In genomic region chr1:16011936-16012589, GRCh38 we compare ENCODE assay signal across 12 cellular contexts. TPM values are rescaled to one million over a fixed set of nuclear protein-coding genes. Genes with fewer than 3 reads are reported as not detected.
DNase-seq lines count a peak whose midpoint lies in the region; ATAC-seq and TF ChIP-seq lines count a peak whose summit lies in the region.
"Had no signal": no experiment of that assay in that cellular context is flagged by ENCODE, and none has a peak within 500 bp of the region (broad histone marks: within the 10 kb centered on the region; RNA-seq: fewer than 3 reads in every experiment).

No MANE protein-coding gene starts in this region.

- TF ChIP-seq CTCF in WTC11 (IDR thresholded peaks at IDR 0.05) (no peak), sigmoid colon (IDR thresholded peaks at IDR 0.05) (no peak)

- H3K27ac ChIP-seq in GM23248, result no peak overlapping the region
- H3K27ac ChIP-seq in iPS DF 6.9 (ENCODE audit: low read length), result no peak overlapping the region
- H3K27ac ChIP-seq in sigmoid colon, result peak overlapping the region; percentile 92 to 94 (median 94)
- H3K27ac ChIP-seq: WERI-Rb-1 had no signal

- no peaks in the 10 kb centered on the region for H3K9me3 ChIP-seq in GM23248 (ENCODE audit: low read depth)
- H3K9me3 ChIP-seq in iPS DF 6.9 (ENCODE audit: control insufficient read depth, insufficient read depth, low read length), result no peaks in the 10 kb centered on the region
- H3K9me3 ChIP-seq in sigmoid colon, result no peaks in the 10 kb centered on the region
- H3K9me3 ChIP-seq: Caco-2 had no signal

- H3K36me3 ChIP-seq in GM23248 (ENCODE audit: low read depth), result no peaks in the 10 kb centered on the region
- no peaks in the 10 kb centered on the region for H3K36me3 ChIP-seq in iPS DF 6.9 (ENCODE audit: control insufficient read depth, insufficient read depth, low read length)
- no peaks in the 10 kb centered on the region for H3K36me3 ChIP-seq in sigmoid colon
- H3K36me3 ChIP-seq: WERI-Rb-1 had no signal

- H3F3A ChIP-seq in GM23248 (ENCODE audit: insufficient read depth), result peaks cover 14% of the 10 kb centered on the region

- peaks cover 44% of the 10 kb centered on the region for H3K4me1 Mint-ChIP-seq in WTC11

- no peaks in the 10 kb centered on the region for H3K36me3 Mint-ChIP-seq in WTC11

- H2AFZ ChIP-seq in GM23248, result peak overlapping the region; percentile 63

- TF ChIP-seq POLR2A in sigmoid colon (IDR thresholded peaks at IDR 0.05), result no peak

- H3K4me3 ChIP-seq in GM23248 (no peak overlapping the region), iPS DF 6.9 (ENCODE audit: low read length) (peak overlapping the region; percentile 23; the same call in 1 of the 2 replicates), sigmoid colon (no peak overlapping the region)

- no peak overlapping the region for H3K4me2 ChIP-seq in GM23248 (ENCODE audit: unreplicated experiment)

- POLR2A ChIA-PET in WTC11 (lab: Charles Lee), result no interaction called here

- no peaks in the 10 kb centered on the region for H3K27me3 Mint-ChIP-seq in WTC11 (ENCODE audit: low read depth)

- H3K9ac ChIP-seq in GM23248, result peak overlapping the region; percentile 72

- peak overlapping the region; percentile 56 for H3K4me3 Mint-ChIP-seq in WTC11

- H3K27me3 ChIP-seq in GM23248 (replicated peaks; ENCODE audit: insufficient read depth), result no peaks in the 10 kb centered on the region
- no peaks in the 10 kb centered on the region for H3K27me3 ChIP-seq in iPS DF 6.9 (ENCODE audit: control insufficient read depth, insufficient read depth, low read length)
- H3K27me3 ChIP-seq in sigmoid colon, result no peaks in the 10 kb centered on the region

- peaks cover 33% of the 10 kb centered on the region for H3K4me1 ChIP-seq in GM23248 (ENCODE audit: insufficient read depth)
- peaks cover 9% of the 10 kb centered on the region for H3K4me1 ChIP-seq in iPS DF 6.9 (ENCODE audit: control insufficient read depth, insufficient read depth, low read length)
- peaks cover 0 to 54% (median 43%) of the 10 kb centered on the region in 4 donors for H3K4me1 ChIP-seq in sigmoid colon
- H3K4me1 ChIP-seq: Caco-2 had no signal

- no peaks in the 10 kb centered on the region for H3K9me2 ChIP-seq in GM23248 (ENCODE audit: insufficient read depth)

- intact Hi-C loops in sigmoid colon (cut with DNase I), result no loop called here

- 88 to 91% methylated on average over 10 to 11 of the region's 11 CpGs for WGBS in GM23248 (ENCODE audit: low coverage in 1 of 2, low lambda C conversion rate in 2 of 2, missing lambda C conversion rate in 2 of 2), 2 experiments
- no CpG with 5 or more reads among the region's 11 CpGs for WGBS in iPS DF 6.9 (ENCODE audit: insufficient coverage, insufficient read length)
- WGBS in sigmoid colon, 2 donors, result 90 to 95% methylated on average over 11 of the region's 11 CpGs

- DNase-seq in GM23248 (no peak), WTC11 (ENCODE audit: low spot score) (no peak), iPS DF 6.9 (ENCODE audit: low read depth, low spot score) (no peak), sigmoid colon (no peak), SIG-M5 (lab: John Stamatoyannopoulos, UW) (no peak)
- DNase-seq in activated CD8-positive, alpha-beta memory T cell treated with anti-CD3 and anti-CD28 coated beads, Interleukin-2, amount 50 U/mL, for 48 hours, result no peak
- DNase-seq: Caco-2, WERI-Rb-1 had no signal

- no peaks in the 10 kb centered on the region for H3K79me2 ChIP-seq in GM23248 (ENCODE audit: insufficient read depth)

- ATAC-seq in WTC11, result no peak
- no peak for ATAC-seq in GM21529 (IDR thresholded peaks at IDR 0.05; ENCODE audit: unreplicated experiment)
- ATAC-seq in HG02763 (IDR thresholded peaks at IDR 0.05; ENCODE audit: unreplicated experiment), result no peak

- H4K20me1 ChIP-seq in GM23248 (ENCODE audit: insufficient read depth), result no peaks in the 10 kb centered on the region

- CTCF ChIA-PET in WTC11 (lab: Charles Lee), result interaction anchor here (0.9 to 4.1 kb wide), 8 partner anchors 14 to 70 kb away, joined by 3 to 20 read pairs (median 3); partner anchors contain the start of gene ZBTB17

- no peak for TF ChIP-seq EP300 in sigmoid colon (IDR thresholded peaks at IDR 0.05)

- in situ Hi-C loops in GM23248 (cut with MboI), result no loop called here

- no peaks in the 10 kb centered on the region for H3K9me3 Mint-ChIP-seq in WTC11

- peak overlapping the region; percentile 84 for H3K27ac Mint-ChIP-seq in WTC11

TF ChIP-seq in WTC11, 78 proteins besides CTCF, POLR2A, EP300 and RAD21 (continues in another document):
- TF ChIP-seq HMGA2 (CRISPR knock-in tag; IDR thresholded peaks at IDR 0.05), result no peak
- TF ChIP-seq MYBL2 (CRISPR knock-in tag; IDR thresholded peaks at IDR 0.05), result no peak
- TF ChIP-seq ZSCAN18 (CRISPR knock-in tag; IDR thresholded peaks at IDR 0.05), result no peak
- TF ChIP-seq JAZF1 (CRISPR knock-in tag; IDR thresholded peaks at IDR 0.05), result no peak
- no peak for TF ChIP-seq ATF1 (CRISPR knock-in tag; IDR thresholded peaks at IDR 0.05)
- no peak for TF ChIP-seq ZBTB21 (CRISPR knock-in tag; IDR thresholded peaks at IDR 0.05; ENCODE audit: borderline replicate concordance)
- TF ChIP-seq RELA (CRISPR knock-in tag; IDR thresholded peaks at IDR 0.05; ENCODE audit: borderline replicate concordance), result no peak
- TF ChIP-seq OVOL2 (CRISPR knock-in tag; IDR thresholded peaks at IDR 0.05; ENCODE audit: borderline replicate concordance), result no peak
- no peak for TF ChIP-seq USF2 (CRISPR knock-in tag; IDR thresholded peaks at IDR 0.05)
- no peak for TF ChIP-seq TP53 (CRISPR knock-in tag; IDR thresholded peaks at IDR 0.05)
- no peak for TF ChIP-seq ZMAT4 (CRISPR knock-in tag; IDR thresholded peaks at IDR 0.05)
- no peak for TF ChIP-seq ZNF512 (CRISPR knock-in tag; IDR thresholded peaks at IDR 0.05; ENCODE audit: borderline replicate concordance)

RNA-seq across cellular contexts. Expression of gene HSPB7, which starts 5.8 kb away (rescaled TPM):
- 22.9 and 35.7 TPM in 2 replicates for total RNA-seq in GM23248 (2014; rRNA removed; shearing (Covaris generic))
- 111 and 113 TPM in 2 replicates for polyA plus RNA-seq in GM23248 (2016; fragmentation: Nextera tagmentation; extraction: Ambion mirVana)
- total RNA-seq in WTC11 (2021), result 0.11 to 0.23 TPM (median 0.21 TPM) in 3 replicates
- total RNA-seq in sigmoid colon, result 100 to 1,000 TPM in 2 of 4 donors, 10 to 100 TPM in 2; 44.4 to 224 (median 86.3) TPM
- 10 to 100 TPM in 1 of 3 donors, 1 to 10 TPM in 2; 6.7 to 22.7 (median 7.2) TPM for polyA plus RNA-seq in sigmoid colon
- total RNA-seq: Caco-2, dermis blood vessel endothelial cell had no signal
- polyA plus RNA-seq: neural cell had no signal

RNA-seq across cellular contexts. Expression of gene SRARP, which starts 8.0 kb away (rescaled TPM):
- not detected in 2 replicates for total RNA-seq in GM23248 (2014; rRNA removed; shearing (Covaris generic))
- polyA plus RNA-seq in GM23248 (2016; fragmentation: Nextera tagmentation; extraction: Ambion mirVana) (not detected in 2 replicates), sigmoid colon (under 1 TPM in 1 of 3 donors, not detected in 2; under 0.01 TPM)
- total RNA-seq in WTC11 (2021) (0.11 TPM in 1 of 3 replicates, not detected in the others), sigmoid colon (not detected)
- polyA plus RNA-seq: neural cell had no signal

RNA-seq across cellular contexts. Expression of gene CLCNKA, which starts 9.8 kb away (rescaled TPM):
- total RNA-seq in GM23248 (2014; rRNA removed; shearing (Covaris generic)), result not detected in 2 replicates
- polyA plus RNA-seq in GM23248 (2016; fragmentation: Nextera tagmentation; extraction: Ambion mirVana) (not detected in 2 replicates), sigmoid colon (under 1 TPM in 1 of 3 donors, not detected in 2; 0.13 TPM)
- total RNA-seq in WTC11 (2021) (1.5 to 2.7 TPM (median 2.7 TPM) in 3 replicates), sigmoid colon (1 to 10 TPM in 1 of 4 donors, not detected in 3; 1.1 TPM)
- total RNA-seq: Caco-2, dermis blood vessel endothelial cell had no signal
- polyA plus RNA-seq: neural cell had no signal

RNA-seq across cellular contexts. Expression of gene CLCNKB, which starts 31.5 kb away (rescaled TPM):
- total RNA-seq in GM23248 (2014; rRNA removed; shearing (Covaris generic)), result not detected in 2 replicates
- 0.11 TPM in 1 of 2 replicates, not detected in the other for polyA plus RNA-seq in GM23248 (2016; fragmentation: Nextera tagmentation; extraction: Ambion mirVana)
- 1.8 to 3.1 TPM (median 2.5 TPM) in 3 replicates for total RNA-seq in WTC11 (2021)
- total RNA-seq in sigmoid colon, result under 1 TPM in 3 of 4 donors, not detected in 1; 0.28 to 0.71 (median 0.33) TPM
- polyA plus RNA-seq in sigmoid colon, result under 1 TPM in 1 of 3 donors, not detected in 2; 0.04 TPM
- total RNA-seq: Caco-2 had no signal
- polyA plus RNA-seq: neural cell had no signal

RNA-seq across cellular contexts. Expression of gene ZBTB17, which starts 36.2 kb away (rescaled TPM):
- total RNA-seq in GM23248 (2014; rRNA removed; shearing (Covaris generic)), result 33.2 and 50.7 TPM in 2 replicates
- polyA plus RNA-seq in GM23248 (2016; fragmentation: Nextera tagmentation; extraction: Ambion mirVana) (20.5 and 25.1 TPM in 2 replicates), sigmoid colon (10 to 100 TPM; 17.4 to 38.7 (median 18.3) TPM)
- total RNA-seq in WTC11 (2021) (27.6 to 32.0 TPM (median 27.9 TPM) in 3 replicates), sigmoid colon (10 to 100 TPM; 22.1 to 38.5 (median 26.5) TPM)

Comparison
In these comparisons a context has a peak if more than half of its experiments do, and no peak if none do; other contexts are left out.
1. H3K27ac ChIP-seq: peak in sigmoid colon (4 of 4); none in GM23248 (single experiment) and iPS DF 6.9 (single experiment).
2. RNA of gene HSPB7, which starts 5.8 kb away (total RNA-seq): 44.4 to 224 TPM in sigmoid colon and 22.9 to 35.7 TPM in GM23248; 0.11 to 0.23 TPM in WTC11; every median in the first group is over 10 times any median in the second.